Comparison of ENCODE assay signal across 14 cellular contexts in genomic region chr5:150044334-150044681, GRCh38. TPM values are rescaled to one million over a fixed set of nuclear protein-coding genes. Genes with fewer than 3 reads are reported as not detected.
A peak's percentile ranks its signal among the peaks of the same experiment; 100 is the strongest.
DNase-seq lines count a peak whose midpoint lies in the region; ATAC-seq, FAIRE-seq and TF ChIP-seq lines count a peak whose summit lies in the region.
"Had no signal": no experiment of that assay in that cellular context is flagged by ENCODE, and none has a peak within 500 bp of the region (broad histone marks: within the 10 kb centered on the region; RNA-seq: fewer than 3 reads in every experiment).

No MANE protein-coding gene starts in this region.

- H3K9ac ChIP-seq in smooth muscle cell (ENCODE audit: low read depth): no peak overlapping the region

- no peaks in the 10 kb centered on the region for H3K9me2 ChIP-seq in hepatocyte (replicated peaks; ENCODE audit: insufficient read depth)

- no peaks in the 10 kb centered on the region for H3K9me3 Mint-ChIP-seq in MCF 10A (ENCODE audit: unreplicated experiment)
- H3K9me3 Mint-ChIP-seq in activated CD4-positive, alpha-beta T cell treated with anti-CD3 and anti-CD28 coated beads for 36 hours (ENCODE audit: low read depth): no peaks in the 10 kb centered on the region
- H3K9me3 Mint-ChIP-seq: T-helper 2 cell treated with Interferon-gamma antibody and Interleukin-4, amounts not matched to agents 5 μg/mL and 100 μg/mL, for 36 hours had no signal

- H3K4me2 ChIP-seq in hepatocyte (no peak overlapping the region), smooth muscle cell (peak overlapping the region; percentile 51)

- H3K4me3 ChIP-seq in breast epithelium (no peak overlapping the region), astrocyte of the spinal cord (ENCODE audit: low read depth, low read length) (no peak overlapping the region), hepatocyte (no peak overlapping the region), smooth muscle cell (no peak overlapping the region), small intestine (ENCODE audit: low read depth in 1 of 2, low read length in 2 of 2) (no peak overlapping the region)
- H3K4me3 ChIP-seq: prostate gland, upper lobe of left lung had no signal

- no peak for ATAC-seq in activated CD4-positive, alpha-beta T cell treated with anti-CD3 and anti-CD28 coated beads for 36 hours

- H3K4me3 Mint-ChIP-seq in MCF 10A (ENCODE audit: unreplicated experiment): no peak overlapping the region
- H3K4me3 Mint-ChIP-seq in activated CD4-positive, alpha-beta T cell treated with anti-CD3 and anti-CD28 coated beads for 36 hours: no peak overlapping the region

- H3K4me1 ChIP-seq in breast epithelium: no peaks in the 10 kb centered on the region
- H3K4me1 ChIP-seq in hepatocyte (ENCODE audit: insufficient read depth): peaks cover 13% of the 10 kb centered on the region
- H3K4me1 ChIP-seq in smooth muscle cell (ENCODE audit: low read depth): peaks cover 8% of the 10 kb centered on the region
- peaks cover 3 to 6% of the 10 kb centered on the region in 2 donors for H3K4me1 ChIP-seq in small intestine (ENCODE audit: control insufficient read depth in 2 of 2, insufficient read depth in 1 of 2, low read depth in 1 of 2, low read length in 1 of 2)

- peaks cover 24% of the 10 kb centered on the region for H3K36me3 ChIP-seq in breast epithelium
- H3K36me3 ChIP-seq in hepatocyte (replicated peaks; ENCODE audit: insufficient read depth, low read depth): no peaks in the 10 kb centered on the region
- peaks cover 20% of the 10 kb centered on the region for H3K36me3 ChIP-seq in smooth muscle cell (ENCODE audit: low read depth)
- H3K36me3 ChIP-seq in small intestine (ENCODE audit: control insufficient read depth in 2 of 2, insufficient read depth in 2 of 2, low read length in 2 of 2): peaks cover 30 to 31% of the 10 kb centered on the region in 2 donors

- no peak for TF ChIP-seq CTCF in MCF 10A (IDR thresholded peaks at IDR 0.05; ENCODE audit: unreplicated experiment)
- no peak for TF ChIP-seq CTCF in breast epithelium (IDR thresholded peaks at IDR 0.05)
- TF ChIP-seq CTCF in astrocyte of the spinal cord (IDR thresholded peaks at IDR 0.05; ENCODE audit: low read depth, low read length): no peak
- TF ChIP-seq CTCF in hepatocyte (IDR thresholded peaks at IDR 0.05; ENCODE audit: poor library complexity): no peak
- TF ChIP-seq CTCF in smooth muscle cell (IDR thresholded peaks at IDR 0.05; ENCODE audit: borderline replicate concordance, insufficient read depth, poor library complexity, severe bottlenecking): no peak

- BruUV-seq in MCF 10A (replicated peaks; lab: Mats Ljungman, UMichigan): no TSS peak

- in situ Hi-C loops in astrocyte of the spinal cord (cut with HindIII; ENCODE audit: low sequenced_read_pairs): no loop called here

- POLR2A ChIA-PET in MCF 10A (lab: Yijun Ruan, JAX): interaction anchor here (0.7 to 1.2 kb wide), 3 partner anchors 8 to 208 kb away, joined by 3 read pairs; no protein-coding TSS in a partner anchor
- POLR2A ChIA-PET in activated CD4-positive, alpha-beta T cell treated with anti-CD3 and anti-CD28 coated beads for 36 hours (lab: Charles Lee): no interaction called here

- DNase-seq in MCF 10A (ENCODE audit: unreplicated experiment) (peak; percentile 59), breast epithelium (ENCODE audit: low spot score in 2 of 2) (no peak), astrocyte of the spinal cord (ENCODE audit: low read depth, low spot score) (peak; percentile 86), hepatocyte (ENCODE audit: low spot score) (peak; percentile 42), smooth muscle cell (lab: John Stamatoyannopoulos, UW; ENCODE audit: unreplicated experiment) (no peak), germinal center (ENCODE audit: low spot score) (no peak), small intestine (no peak)
- no peak for DNase-seq in activated CD4-positive, alpha-beta T cell treated with anti-CD3 and anti-CD28 coated beads for 36 hours
- DNase-seq: activated CD8-positive, alpha-beta memory T cell treated with anti-CD3 and anti-CD28 coated beads, Interleukin-2, amount 50 U/mL, for 4 hours; NCI-H1048; upper lobe of left lung had no signal

- no peak for FAIRE-seq in small intestine (lab: Jason Lieb, UNC)
- FAIRE-seq: H1 had no signal

- TF ChIP-seq POLR2A in breast epithelium (IDR thresholded peaks at IDR 0.05): no peak

- no peaks in the 10 kb centered on the region for H3K79me2 ChIP-seq in hepatocyte
- peaks cover 5% of the 10 kb centered on the region for H3K79me2 ChIP-seq in smooth muscle cell (ENCODE audit: low read depth)

- H4K20me1 ChIP-seq in hepatocyte (ENCODE audit: insufficient read depth, poor library complexity, severe bottlenecking): no peaks in the 10 kb centered on the region
- no peaks in the 10 kb centered on the region for H4K20me1 ChIP-seq in smooth muscle cell (ENCODE audit: low read depth)

- H2AFZ ChIP-seq in hepatocyte: no peak overlapping the region
- no peak overlapping the region for H2AFZ ChIP-seq in smooth muscle cell (ENCODE audit: low read depth)

- intact Hi-C loops in MCF 10A (cut with micrococcal nuclease) (no loop called here), breast epithelium (cut with DNase I; ENCODE audit: low total_unique reads) (no loop called here)
- intact Hi-C loops in activated CD4-positive, alpha-beta T cell treated with anti-CD3 and anti-CD28 coated beads for 36 hours (cut with DNase I, micrococcal nuclease): no loop called here

- H3K27me3 ChIP-seq in breast epithelium (no peaks in the 10 kb centered on the region), hepatocyte (no peaks in the 10 kb centered on the region), smooth muscle cell (ENCODE audit: low read depth) (no peaks in the 10 kb centered on the region), small intestine (ENCODE audit: control insufficient read depth in 2 of 2, insufficient read depth in 2 of 2, low read length in 2 of 2) (no peaks in the 10 kb centered on the region)
- H3K27me3 ChIP-seq: upper lobe of left lung had no signal

- H3K36me3 Mint-ChIP-seq in MCF 10A (ENCODE audit: insufficient read depth, unreplicated experiment): peaks cover 100% of the 10 kb centered on the region
- peaks cover 49% of the 10 kb centered on the region for H3K36me3 Mint-ChIP-seq in activated CD4-positive, alpha-beta T cell treated with anti-CD3 and anti-CD28 coated beads for 36 hours (ENCODE audit: low read depth)

- H3K4me1 Mint-ChIP-seq in MCF 10A (ENCODE audit: insufficient read depth, unreplicated experiment): peaks cover 19% of the 10 kb centered on the region
- H3K4me1 Mint-ChIP-seq in activated CD4-positive, alpha-beta T cell treated with anti-CD3 and anti-CD28 coated beads for 36 hours: peaks cover 6% of the 10 kb centered on the region

- CTCF ChIA-PET in MCF 10A (lab: Yijun Ruan, JAX): interaction anchor here (0.6 to 1.5 kb wide), 4 partner anchors 10 to 75 kb away, joined by 3 to 4 read pairs (median 3); no protein-coding TSS in a partner anchor
- CTCF ChIA-PET in activated CD4-positive, alpha-beta T cell treated with anti-CD3 and anti-CD28 coated beads for 36 hours (lab: Charles Lee): interaction anchor here (0.7 kb wide), 1 partner anchor 34 kb away, joined by 3 read pairs; no protein-coding TSS in a partner anchor

- H3F3A ChIP-seq in smooth muscle cell (ENCODE audit: low read depth): peaks cover 14% of the 10 kb centered on the region

- no peaks in the 10 kb centered on the region for H3K27me3 Mint-ChIP-seq in MCF 10A (ENCODE audit: insufficient read depth, unreplicated experiment)
- no peaks in the 10 kb centered on the region for H3K27me3 Mint-ChIP-seq in activated CD4-positive, alpha-beta T cell treated with anti-CD3 and anti-CD28 coated beads for 36 hours

- H3K27ac ChIP-seq in breast epithelium: no peak overlapping the region
- peak overlapping the region; percentile 63 for H3K27ac ChIP-seq in hepatocyte
- peak overlapping the region; percentile 70 for H3K27ac ChIP-seq in smooth muscle cell (ENCODE audit: low read depth)
- no peak overlapping the region for H3K27ac ChIP-seq in small intestine (ENCODE audit: low read depth in 1 of 2, low read length in 1 of 2)

- peak overlapping the region; percentile 59 for H3K27ac Mint-ChIP-seq in MCF 10A (ENCODE audit: low read depth, unreplicated experiment)
- no peak overlapping the region for H3K27ac Mint-ChIP-seq in activated CD4-positive, alpha-beta T cell treated with anti-CD3 and anti-CD28 coated beads for 36 hours

- H3K9me3 ChIP-seq in breast epithelium (no peaks in the 10 kb centered on the region), hepatocyte (ENCODE audit: low read depth) (no peaks in the 10 kb centered on the region), smooth muscle cell (replicated peaks; ENCODE audit: low read depth) (no peaks in the 10 kb centered on the region), small intestine (ENCODE audit: control insufficient read depth, low read depth) (no peaks in the 10 kb centered on the region)
- H3K9me3 ChIP-seq: prostate gland, upper lobe of left lung had no signal

RNA-seq across cellular contexts. Expression of gene CSF1R, which starts 42.0 kb away (rescaled TPM):
- total RNA-seq in MCF 10A (2022) (0.88 and 1.6 TPM in 2 replicates), breast epithelium (10 to 100 TPM; 11.5 to 79.0 (median 24.1) TPM), hepatocyte (4.5 and 4.7 TPM in 2 replicates), smooth muscle cell (3.9 and 6.2 TPM in 2 replicates)
- polyA plus RNA-seq in hepatocyte (3.6 and 5.1 TPM in 2 replicates), smooth muscle cell (2.2 and 12.9 TPM in 2 replicates), small intestine (1 to 10 TPM; 4.1 to 7.2 (median 4.9) TPM)
- total RNA-seq in activated CD4-positive, alpha-beta T cell treated with anti-CD3 and anti-CD28 coated beads for 36 hours: under 1 TPM; 0.41 to 0.76 TPM
- total RNA-seq: H1 had no signal

RNA-seq across cellular contexts. Expression of gene HMGXB3, which starts 43.8 kb away (rescaled TPM):
- total RNA-seq in MCF 10A (2022): 66.8 and 67.8 TPM in 2 replicates
- 10 to 100 TPM; 35.2 to 80.9 (median 57.7) TPM for total RNA-seq in breast epithelium
- total RNA-seq in hepatocyte: 32.8 and 47.5 TPM in 2 replicates
- polyA plus RNA-seq in hepatocyte: 23.4 and 24.6 TPM in 2 replicates
- 41.2 and 41.8 TPM in 2 replicates for total RNA-seq in smooth muscle cell
- 31.4 and 31.7 TPM in 2 replicates for polyA plus RNA-seq in smooth muscle cell
- 10 to 100 TPM in 2 of 3 donors, 1 to 10 TPM in 1; 8.1 to 15.2 (median 11.6) TPM for polyA plus RNA-seq in small intestine
- total RNA-seq in activated CD4-positive, alpha-beta T cell treated with anti-CD3 and anti-CD28 coated beads for 36 hours: 10 to 100 TPM; 27.2 to 30.5 TPM

RNA-seq across cellular contexts. Expression of gene TIGD6, which starts 43.9 kb away (rescaled TPM):
- 9.0 and 10.6 TPM in 2 replicates for total RNA-seq in MCF 10A (2022)
- total RNA-seq in breast epithelium: 10 to 100 TPM in 1 of 3 donors, 1 to 10 TPM in 2; 5.6 to 11.0 (median 5.6) TPM
- total RNA-seq in hepatocyte: 4.6 and 5.0 TPM in 2 replicates
- 4.5 and 4.6 TPM in 2 replicates for polyA plus RNA-seq in hepatocyte
- total RNA-seq in smooth muscle cell: 3.6 and 8.4 TPM in 2 replicates
- polyA plus RNA-seq in smooth muscle cell: 2.5 and 5.1 TPM in 2 replicates
- 1 to 10 TPM; 1.6 to 3.4 (median 2.7) TPM for polyA plus RNA-seq in small intestine
- total RNA-seq in activated CD4-positive, alpha-beta T cell treated with anti-CD3 and anti-CD28 coated beads for 36 hours: 1 to 10 TPM; 2.5 to 2.6 TPM

Comparison
In these comparisons a context has a peak if more than half of its experiments do, and no peak if none do; other contexts are left out.
1. DNase-seq: peak in MCF 10A (single experiment), astrocyte of the spinal cord (single experiment) and hepatocyte (single experiment); none in breast epithelium (0 of 2), smooth muscle cell (single experiment), germinal center (single experiment), small intestine (single experiment) and activated CD4-positive, alpha-beta T cell treated with anti-CD3 and anti-CD28 coated beads for 36 hours (single experiment).
2. H3K27ac ChIP-seq: peak in hepatocyte (single experiment) and smooth muscle cell (single experiment); none in breast epithelium (0 of 2) and small intestine (0 of 2).